ENCODE assay signal across 9 cellular contexts in the genomic region with DNA sequence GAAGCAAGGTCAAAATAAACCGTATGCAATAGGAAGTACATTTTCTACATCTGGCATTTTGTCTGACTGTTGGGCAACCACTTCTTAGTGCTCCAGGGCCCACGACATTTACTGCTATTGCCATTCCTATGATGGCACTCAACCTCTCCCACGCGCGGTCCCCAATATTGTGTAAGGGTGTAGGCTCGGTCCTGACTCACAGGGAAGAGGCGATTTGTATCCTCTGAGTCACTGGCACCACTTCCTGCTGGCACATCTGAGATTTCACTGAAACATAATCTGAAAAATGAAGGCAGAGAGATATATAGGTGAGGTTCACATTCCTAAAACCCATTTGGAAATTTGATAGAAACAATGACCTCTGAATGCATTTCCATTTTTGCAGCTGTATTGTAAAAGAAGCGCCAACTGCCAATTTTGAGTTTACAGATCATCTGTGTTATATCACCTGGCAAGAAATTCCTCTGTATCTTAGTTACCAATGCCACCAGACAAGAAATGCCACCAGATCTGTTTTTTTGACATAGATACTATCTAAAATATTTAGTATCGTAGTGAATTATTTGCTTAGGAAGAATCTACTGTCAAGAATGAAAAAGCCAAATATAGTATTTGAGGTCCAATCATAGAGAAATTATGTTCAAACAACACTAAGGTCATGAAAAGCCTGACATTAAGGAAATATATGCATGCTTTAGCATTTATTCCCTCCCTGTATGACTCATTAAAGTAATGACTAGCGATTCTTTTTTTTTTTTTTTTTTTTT. TPM values are rescaled to one million over a fixed set of nuclear protein-coding genes. Genes with fewer than 3 reads are reported as not detected.
A peak's percentile ranks its signal among the peaks of the same experiment; 100 is the strongest.
DNase-seq lines count a peak whose midpoint lies in the region; ATAC-seq and TF ChIP-seq lines count a peak whose summit lies in the region.
"Had no signal": no experiment of that assay in that cellular context is flagged by ENCODE, and none has a peak within 500 bp of the region (broad histone marks: within the 10 kb centered on the region; RNA-seq: fewer than 3 reads in every experiment).

No MANE protein-coding gene starts in this region.

- peaks cover 31% of the 10 kb centered on the region for H3K36me3 Mint-ChIP-seq in Caco-2 (ENCODE audit: insufficient read depth, unreplicated experiment)

- CTCF ChIA-PET in Caco-2 (lab: Charles Lee), result no interaction called here

- H3K36me3 ChIP-seq in BLaER1 treated with 17β-estradiol and CSF1 and Interleukin-3, amounts not matched to agents 10 nM and 100 nM, result no peaks in the 10 kb centered on the region
- H3K36me3 ChIP-seq in Caco-2 (ENCODE audit: control insufficient read depth, insufficient read depth, low read length), result no peaks in the 10 kb centered on the region

- H3K27ac ChIP-seq in BLaER1 treated with 17β-estradiol and CSF1 and Interleukin-3, amounts not matched to agents 10 nM and 100 nM, result peak overlapping the region in 9 of 11 experiments; percentile 33 to 78 (median 53); a peak in 14 of 22 replicates

- no peak overlapping the region; a peak in 2 of 22 replicates for H3K9ac ChIP-seq in BLaER1 treated with 17β-estradiol and CSF1 and Interleukin-3, amounts not matched to agents 10 nM and 100 nM

- H3K4me1 ChIP-seq in BLaER1 treated with 17β-estradiol and CSF1 and Interleukin-3, amounts not matched to agents 10 nM and 100 nM, result peaks cover 0 to 32% (median 9%) of the 10 kb centered on the region in 10 experiments; a peak in 10 of 20 replicates
- peaks cover 42% of the 10 kb centered on the region for H3K4me1 ChIP-seq in Caco-2

- BruUV-seq in Caco-2 (replicated peaks; lab: Mats Ljungman, UMichigan), result no TSS peak

- no peak for TF ChIP-seq CTCF in Caco-2 (IDR thresholded peaks at IDR 0.05; ENCODE audit: insufficient read depth in 1 of 2, low read depth in 1 of 2, low read length in 1 of 2, severe bottlenecking in 1 of 2, unreplicated experiment in 1 of 2)

- POLR2A ChIA-PET in Caco-2 (lab: Charles Lee), result no interaction called here

- peaks cover 26% of the 10 kb centered on the region for H3K4me1 Mint-ChIP-seq in Caco-2 (ENCODE audit: low read depth, unreplicated experiment)

- peaks cover 0 to 16% (median 0%) of the 10 kb centered on the region in 11 experiments; a peak in 5 of 22 replicates for H3K9me3 ChIP-seq in BLaER1 treated with 17β-estradiol and CSF1 and Interleukin-3, amounts not matched to agents 10 nM and 100 nM (replicated peaks in 1 of 11)
- H3K9me3 ChIP-seq in Caco-2, result no peaks in the 10 kb centered on the region

- no peaks in the 10 kb centered on the region for H4K20me1 ChIP-seq in BLaER1 treated with 17β-estradiol and CSF1 and Interleukin-3, amounts not matched to agents 10 nM and 100 nM

- peak overlapping the region in 6 of 11 experiments; percentile 5 to 54 (median 46); a peak in 10 of 22 replicates for H3K4me2 ChIP-seq in BLaER1 treated with 17β-estradiol and CSF1 and Interleukin-3, amounts not matched to agents 10 nM and 100 nM

- no peaks in the 10 kb centered on the region for H3K27me3 ChIP-seq in BLaER1 treated with 17β-estradiol and CSF1 and Interleukin-3, amounts not matched to agents 10 nM and 100 nM
- no peaks in the 10 kb centered on the region for H3K27me3 ChIP-seq in Caco-2 (replicated peaks; ENCODE audit: control insufficient read depth, insufficient read depth, low read length)

- no peaks in the 10 kb centered on the region for H3K9me3 Mint-ChIP-seq in Caco-2 (ENCODE audit: unreplicated experiment)

- no peak overlapping the region for H3K4me3 ChIP-seq in BLaER1 treated with 17β-estradiol and CSF1 and Interleukin-3, amounts not matched to agents 10 nM and 100 nM
- no peak overlapping the region for H3K4me3 ChIP-seq in Caco-2 (ENCODE audit: low read depth, low read length)

- ATAC-seq in GM18520 (IDR thresholded peaks at IDR 0.05; ENCODE audit: unreplicated experiment) (no peak), GM21390 (IDR thresholded peaks at IDR 0.05; ENCODE audit: unreplicated experiment) (no peak)

- intact Hi-C loops in Caco-2 (cut with micrococcal nuclease; ENCODE audit: unreplicated experiment), result loop anchor here (5.0 kb wide), 2 partner anchors 187 to 418 kb away; partner anchors contain the start of gene BTC

- DNase-seq in HPDE6-E6E7 (ENCODE audit: extremely low spot score) (peak; percentile 81), amniotic epithelial cell (ENCODE audit: low read depth) (peak; percentile 89), lung microvascular endothelial cell (ENCODE audit: low read depth in 2 of 2) (peak; percentile 28 to 75), Caco-2 (no peak), cerebellum (ENCODE audit: low spot score) (no peak)
- DNase-seq: anterior cingulate cortex had no signal

- no peaks in the 10 kb centered on the region for H3K27me3 Mint-ChIP-seq in Caco-2 (ENCODE audit: insufficient read depth, unreplicated experiment)

- H3K4me3 Mint-ChIP-seq in Caco-2 (ENCODE audit: unreplicated experiment), result no peak overlapping the region

- H3K27ac Mint-ChIP-seq in Caco-2 (ENCODE audit: unreplicated experiment), result no peak overlapping the region

RNA-seq across cellular contexts. Expression of gene EREG, which starts 9.8 kb away (rescaled TPM):
- total RNA-seq in lung microvascular endothelial cell, result not detected in 2 replicates
- 35.5 and 37.0 TPM in 2 replicates for total RNA-seq in Caco-2 (2022)
- total RNA-seq in cerebellum, result 1.8 TPM

Comparison
In these comparisons a context has a peak if more than half of its experiments do, and no peak if none do; other contexts are left out.
1. DNase-seq: peak in HPDE6-E6E7 (single experiment), amniotic epithelial cell (single experiment) and lung microvascular endothelial cell (2 of 2); none in Caco-2 (0 of 2) and cerebellum (single experiment).
2. RNA of gene EREG, which starts 9.8 kb away (total RNA-seq): 35.5 to 37.0 TPM in Caco-2; 1.8 TPM in cerebellum (single experiment) and not detected in lung microvascular endothelial cell; every median in the first group is over 10 times any median in the second.